Comparison of ENCODE assay signal across 16 cellular contexts in the genomic region with DNA sequence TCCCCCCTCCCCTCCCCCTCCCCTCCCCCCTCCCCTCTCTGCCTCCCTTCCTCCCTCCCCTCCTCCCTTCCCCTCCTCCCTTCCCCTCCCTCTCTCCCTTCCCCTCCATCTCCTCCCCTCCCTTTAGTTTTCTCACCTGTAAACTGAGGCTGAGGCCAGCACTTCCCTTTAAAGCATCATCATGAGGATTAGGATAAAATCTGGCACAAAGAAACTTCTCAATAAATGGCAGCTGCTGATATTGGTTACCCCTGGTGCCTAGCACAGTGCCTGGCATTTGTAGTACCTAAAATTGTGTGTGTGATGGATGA. TPM values are rescaled to one million over a fixed set of nuclear protein-coding genes. Genes with fewer than 3 reads are reported as not detected.
DNase-seq lines count a peak whose midpoint lies in the region; ATAC-seq and TF ChIP-seq lines count a peak whose summit lies in the region.
"Had no signal": no experiment of that assay in that cellular context is flagged by ENCODE, and none has a peak within 500 bp of the region (broad histone marks: within the 10 kb centered on the region; RNA-seq: fewer than 3 reads in every experiment).

No MANE protein-coding gene starts in this region.

- peaks cover 8% of the 10 kb centered on the region for H3K36me3 Mint-ChIP-seq in Caco-2 (ENCODE audit: insufficient read depth, unreplicated experiment)
- H3K36me3 Mint-ChIP-seq in H9 (ENCODE audit: insufficient read depth in 1 of 3, low read depth in 3 of 3), result peaks cover 7 to 16% (median 9%) of the 10 kb centered on the region in 3 experiments; a peak in 6 of 7 replicates
- peaks cover 11% of the 10 kb centered on the region for H3K36me3 Mint-ChIP-seq in chondrocyte (ENCODE audit: low read depth)
- no peaks in the 10 kb centered on the region for H3K36me3 Mint-ChIP-seq in stimulated activated memory B cell treated with anti-CD40 and anti-IgM and Interleukin-4, amounts not matched to agents 10 μg/mL and 1 μg/mL and 100 μg/mL, for 72 hours
- H3K36me3 Mint-ChIP-seq: CD4-positive, CD25-positive, alpha-beta regulatory T cell had no signal

- H3K27ac Mint-ChIP-seq in Caco-2 (ENCODE audit: unreplicated experiment) (peak overlapping the region; percentile 62), H9 (peak overlapping the region in 1 of 3 experiments; percentile 58; a peak in 2 of 7 replicates), chondrocyte (ENCODE audit: unreplicated experiment) (peak overlapping the region; percentile 51)
- no peak overlapping the region for H3K27ac Mint-ChIP-seq in stimulated activated memory B cell treated with anti-CD40 and anti-IgM and Interleukin-4, amounts not matched to agents 10 μg/mL and 1 μg/mL and 100 μg/mL, for 72 hours

- no peak overlapping the region for H2BK5ac ChIP-seq in H9 (ENCODE audit: insufficient read length, low read length)

- no peak overlapping the region for H4K91ac ChIP-seq in H9 (ENCODE audit: insufficient read length, low read depth, low read length)

- H3K27me3 Mint-ChIP-seq in Caco-2 (ENCODE audit: insufficient read depth, unreplicated experiment) (no peaks in the 10 kb centered on the region), H9 (ENCODE audit: low read depth) (no peaks in the 10 kb centered on the region), chondrocyte (ENCODE audit: low read depth) (no peaks in the 10 kb centered on the region)
- H3K27me3 Mint-ChIP-seq in stimulated activated memory B cell treated with anti-CD40 and anti-IgM and Interleukin-4, amounts not matched to agents 10 μg/mL and 1 μg/mL and 100 μg/mL, for 72 hours, result no peaks in the 10 kb centered on the region
- H3K27me3 Mint-ChIP-seq: CD4-positive, CD25-positive, alpha-beta regulatory T cell had no signal

- H3K9ac ChIP-seq in H9 (ENCODE audit: extremely low read depth, insufficient read length, low read length), result no peak overlapping the region
- H3K9ac ChIP-seq: BLaER1 treated with 17β-estradiol and CSF1 and Interleukin-3, amounts not matched to agents 10 nM and 100 nM had no signal

- no peak overlapping the region for H3T11ph ChIP-seq in H9 (ENCODE audit: low read length)

- H3K79me2 ChIP-seq in H9 (ENCODE audit: insufficient read depth, low read length), result peaks cover 24% of the 10 kb centered on the region; the same call in 1 of the 2 replicates

- H3K4me3 Mint-ChIP-seq in Caco-2 (ENCODE audit: unreplicated experiment) (no peak overlapping the region), H9 (no peak overlapping the region), chondrocyte (ENCODE audit: unreplicated experiment) (no peak overlapping the region)
- H3K4me3 Mint-ChIP-seq in stimulated activated memory B cell treated with anti-CD40 and anti-IgM and Interleukin-4, amounts not matched to agents 10 μg/mL and 1 μg/mL and 100 μg/mL, for 72 hours, result no peak overlapping the region
- H3K4me3 Mint-ChIP-seq: CD4-positive, CD25-positive, alpha-beta regulatory T cell had no signal

- no peak overlapping the region for H3K27ac ChIP-seq in H9 (ENCODE audit: insufficient read length, low read depth, low read length)
- peak overlapping the region in 3 of 4 donors; percentile 52 to 56 (median 55) for H3K27ac ChIP-seq in upper lobe of left lung
- H3K27ac ChIP-seq: BLaER1 treated with 17β-estradiol and CSF1 and Interleukin-3, amounts not matched to agents 10 nM and 100 nM had no signal

- no peak for TF ChIP-seq CTCF in Caco-2 (IDR thresholded peaks at IDR 0.05; ENCODE audit: insufficient read depth in 1 of 2, low read depth in 1 of 2, low read length in 1 of 2, severe bottlenecking in 1 of 2, unreplicated experiment in 1 of 2)
- no peak for TF ChIP-seq CTCF in H9 (conservative IDR thresholded peaks at IDR 0.05)
- no peak for TF ChIP-seq CTCF in chondrocyte (IDR thresholded peaks at IDR 0.05)
- no peak for TF ChIP-seq CTCF in upper lobe of left lung (IDR thresholded peaks at IDR 0.05)

- no peak for TF ChIP-seq EP300 in upper lobe of left lung (IDR thresholded peaks at IDR 0.05)

- H3K9me3 Mint-ChIP-seq in Caco-2 (ENCODE audit: unreplicated experiment) (no peaks in the 10 kb centered on the region), H9 (no peaks in the 10 kb centered on the region), chondrocyte (ENCODE audit: low read depth) (no peaks in the 10 kb centered on the region)
- no peaks in the 10 kb centered on the region for H3K9me3 Mint-ChIP-seq in stimulated activated memory B cell treated with anti-CD40 and anti-IgM and Interleukin-4, amounts not matched to agents 10 μg/mL and 1 μg/mL and 100 μg/mL, for 72 hours

- DNase-seq in Caco-2 (no peak), H9 (no peak), chondrocyte (ENCODE audit: low spot score) (no peak), upper lobe of left lung (no peak), H4 (ENCODE audit: low spot score) (no peak)
- DNase-seq: ACHN; CD4-positive, CD25-positive, alpha-beta regulatory T cell; DMS153; DMS79 treated with DMSO at 0.1 percent for 48 hours; EL; Kasumi-1; KBM-7 had no signal

- H3K23me2 ChIP-seq in H9 (ENCODE audit: insufficient read length, low read depth, low read length, poor library complexity, severe bottlenecking), result no peaks in the 10 kb centered on the region

- intact Hi-C loops in Caco-2 (cut with micrococcal nuclease; ENCODE audit: unreplicated experiment), result no loop called here

- H3K56ac ChIP-seq in H9 (ENCODE audit: insufficient read length, low read depth, low read length), result no peak overlapping the region

- H2BK20ac ChIP-seq in H9 (ENCODE audit: low read depth, low read length, poor library complexity, severe bottlenecking), result no peak overlapping the region

- no TSS peak for BruUV-seq in Caco-2 (replicated peaks; lab: Mats Ljungman, UMichigan)

- H2BK15ac ChIP-seq in H9 (ENCODE audit: low read depth, low read length), result no peak overlapping the region

- peak overlapping the region; percentile 57 for H2BK12ac ChIP-seq in H9 (ENCODE audit: insufficient read length, low read depth, low read length)

- H3K4me3 ChIP-seq in Caco-2 (ENCODE audit: low read depth, low read length) (no peak overlapping the region), upper lobe of left lung (no peak overlapping the region)
- H3K4me3 ChIP-seq: BLaER1 treated with 17β-estradiol and CSF1 and Interleukin-3, amounts not matched to agents 10 nM and 100 nM had no signal

- peaks cover 11% of the 10 kb centered on the region for H3K79me1 ChIP-seq in H9 (ENCODE audit: insufficient read depth, low read depth, low read length, poor library complexity, severe bottlenecking)

- no peak overlapping the region for H3K4me2 ChIP-seq in H9 (ENCODE audit: insufficient read depth, insufficient read length, low read length)
- H3K4me2 ChIP-seq: BLaER1 treated with 17β-estradiol and CSF1 and Interleukin-3, amounts not matched to agents 10 nM and 100 nM had no signal

- H3K27me3 ChIP-seq in Caco-2 (replicated peaks; ENCODE audit: control insufficient read depth, insufficient read depth, low read length) (no peaks in the 10 kb centered on the region), H9 (ENCODE audit: insufficient read depth, low read length) (no peaks in the 10 kb centered on the region), upper lobe of left lung (no peaks in the 10 kb centered on the region)
- H3K27me3 ChIP-seq: BLaER1 treated with 17β-estradiol and CSF1 and Interleukin-3, amounts not matched to agents 10 nM and 100 nM had no signal

- H2AFZ ChIP-seq in H9 (ENCODE audit: low read length), result no peak overlapping the region

- peaks cover 55% of the 10 kb centered on the region for H3K4me1 ChIP-seq in Caco-2
- peaks cover 14% of the 10 kb centered on the region; the same call in 1 of the 2 replicates for H3K4me1 ChIP-seq in H9 (ENCODE audit: insufficient read depth, low read length)
- peaks cover 11 to 53% (median 31%) of the 10 kb centered on the region in 4 donors for H3K4me1 ChIP-seq in upper lobe of left lung

- no peak overlapping the region for H3K18ac ChIP-seq in H9 (ENCODE audit: insufficient read length, low read depth, low read length)

- no peak overlapping the region for H2AK5ac ChIP-seq in H9 (ENCODE audit: insufficient read length, low read length)

- H3K9me3 ChIP-seq in Caco-2 (no peaks in the 10 kb centered on the region), H9 (ENCODE audit: control insufficient read depth, low read depth, low read length) (no peaks in the 10 kb centered on the region), upper lobe of left lung (no peaks in the 10 kb centered on the region)
- H3K9me3 ChIP-seq: BLaER1 treated with 17β-estradiol and CSF1 and Interleukin-3, amounts not matched to agents 10 nM and 100 nM had no signal

- H3K4ac ChIP-seq in H9 (ENCODE audit: low read depth, low read length), result no peak overlapping the region

- H3K23ac ChIP-seq in H9 (ENCODE audit: insufficient read length, low read depth, low read length), result no peak overlapping the region

- POLR2A ChIA-PET in Caco-2 (lab: Charles Lee), result no interaction called here

- CTCF ChIA-PET in Caco-2 (lab: Charles Lee), result no interaction called here

- no peak for TF ChIP-seq POLR2A in upper lobe of left lung (IDR thresholded peaks at IDR 0.05)

- H3K4me1 Mint-ChIP-seq in Caco-2 (ENCODE audit: low read depth, unreplicated experiment), result peaks cover 49% of the 10 kb centered on the region
- H3K4me1 Mint-ChIP-seq in H9, result peaks cover 48 to 55% of the 10 kb centered on the region in 2 experiments
- peaks cover 64% of the 10 kb centered on the region for H3K4me1 Mint-ChIP-seq in chondrocyte (ENCODE audit: low read depth)
- peaks cover 11% of the 10 kb centered on the region for H3K4me1 Mint-ChIP-seq in stimulated activated memory B cell treated with anti-CD40 and anti-IgM and Interleukin-4, amounts not matched to agents 10 μg/mL and 1 μg/mL and 100 μg/mL, for 72 hours

- H4K5ac ChIP-seq in H9 (ENCODE audit: insufficient read length, low read depth, low read length), result no peak overlapping the region

- H2BK120ac ChIP-seq in H9 (ENCODE audit: low read depth, low read length, poor library complexity, severe bottlenecking), result no peak overlapping the region

- H4K8ac ChIP-seq in H9 (replicated peaks; ENCODE audit: insufficient read length, low read depth, low read length), result no peak overlapping the region

- ATAC-seq in upper lobe of left lung (ENCODE audit: low FRiP score in 2 of 2) (no peak), HG03159 (IDR thresholded peaks at IDR 0.05; ENCODE audit: unreplicated experiment) (no peak)
- no peak for ATAC-seq in stimulated activated memory B cell treated with anti-CD40 and anti-IgM and Interleukin-4, amounts not matched to agents 10 μg/mL and 1 μg/mL and 100 μg/mL, for 72 hours
- ATAC-seq: HCT116 had no signal

- H3K14ac ChIP-seq in H9 (ENCODE audit: insufficient read depth, low read length), result no peak overlapping the region

- no peaks in the 10 kb centered on the region for H4K20me1 ChIP-seq in H9 (ENCODE audit: control insufficient read depth, insufficient read depth, insufficient read length)

- H3K36me3 ChIP-seq in Caco-2 (ENCODE audit: control insufficient read depth, insufficient read depth, low read length) (no peaks in the 10 kb centered on the region; the same call in 1 of the 2 replicates), upper lobe of left lung (no peaks in the 10 kb centered on the region)

RNA-seq across cellular contexts. Expression of a gene that starts 41.9 kb away (rescaled TPM):
- total RNA-seq in Caco-2 (2022), result 71.5 and 73.9 TPM in 2 replicates
- 118 and 127 TPM in 2 replicates for total RNA-seq in H9 (2021)
- 177 to 287 TPM (median 260 TPM) in 3 replicates for total RNA-seq in chondrocyte
- 10 to 100 TPM; 34.0 to 88.6 (median 67.9) TPM for total RNA-seq in upper lobe of left lung
- 22.8 and 27.5 TPM in 2 replicates for total RNA-seq in H4 (2014; rRNA removed; shearing (Covaris generic))
